Comparison of ENCODE assay signal across 14 cellular contexts in the genomic region with DNA sequence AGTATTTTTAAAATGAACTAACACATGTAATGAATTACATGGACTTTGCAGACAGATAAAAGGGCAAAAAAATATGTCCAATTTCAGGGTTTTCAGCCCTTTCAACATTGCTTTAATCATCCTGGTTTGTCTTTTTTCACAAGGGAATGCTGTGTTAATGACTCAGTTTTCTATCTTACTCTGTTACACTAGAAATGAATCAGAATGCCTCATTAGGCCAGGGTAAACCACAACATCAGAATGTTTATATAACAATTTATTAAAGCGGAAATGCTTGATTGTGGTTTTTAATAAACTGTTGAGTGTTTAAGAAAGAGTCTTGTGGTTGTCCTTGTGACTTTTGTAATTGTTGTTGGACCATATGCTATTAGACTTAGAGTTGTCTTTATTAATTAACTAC. TPM values are rescaled to one million over a fixed set of nuclear protein-coding genes. Genes with fewer than 3 reads are reported as not detected.
DNase-seq lines count a peak whose midpoint lies in the region; ATAC-seq and TF ChIP-seq lines count a peak whose summit lies in the region.
"Had no signal": no experiment of that assay in that cellular context is flagged by ENCODE, and none has a peak within 500 bp of the region (broad histone marks: within the 10 kb centered on the region; RNA-seq: fewer than 3 reads in every experiment).

No MANE protein-coding gene starts in this region.

- H3K27me3 ChIP-seq in osteoblast (ENCODE audit: insufficient read depth, low read length): no peaks in the 10 kb centered on the region

- intact Hi-C loops in OCI-LY7 (cut with micrococcal nuclease; ENCODE audit: unreplicated experiment): no loop called here

- TF ChIP-seq CTCF in osteoblast (IDR thresholded peaks at IDR 0.05; ENCODE audit: extremely low read depth, low read depth, low read length) (no peak), OCI-LY7 (conservative IDR thresholded peaks at IDR 0.05; ENCODE audit: low read length) (no peak), GM13976 (IDR thresholded peaks at IDR 0.05; ENCODE audit: borderline replicate concordance, control extremely low read depth, extremely low read depth, insufficient read depth, missing control alignments) (no peak)

- H4K20me1 ChIP-seq in osteoblast (ENCODE audit: insufficient read depth, low read length) (no peaks in the 10 kb centered on the region), OCI-LY7 (ENCODE audit: insufficient read depth, low read length) (peaks cover 4% of the 10 kb centered on the region; the same call in 1 of the 2 replicates)

- H2AFZ ChIP-seq in osteoblast (ENCODE audit: low read length): no peak overlapping the region
- no peak overlapping the region for H2AFZ ChIP-seq in OCI-LY7 (ENCODE audit: low read length)

- H3K79me2 ChIP-seq in osteoblast (ENCODE audit: insufficient read depth, low read length) (peaks cover 16% of the 10 kb centered on the region), OCI-LY7 (ENCODE audit: insufficient read depth, low read depth, low read length) (no peaks in the 10 kb centered on the region)

- H3K9me3 ChIP-seq in osteoblast (ENCODE audit: low read depth, low read length) (no peaks in the 10 kb centered on the region), OCI-LY7 (ENCODE audit: low read length) (no peaks in the 10 kb centered on the region)

- POLR2A ChIA-PET in OCI-LY7 (lab: Charles Lee): interaction anchor here (0.5 to 0.7 kb wide), 2 partner anchors 14 to 237 kb away, joined by 3 read pairs; no protein-coding TSS in a partner anchor

- H3K27ac ChIP-seq in osteoblast (ENCODE audit: low read depth, low read length) (peak overlapping the region; percentile 78), OCI-LY7 (ENCODE audit: low read depth, low read length, poor library complexity, severe bottlenecking) (no peak overlapping the region)
- H3K27ac ChIP-seq: SK-N-MC had no signal

- H3K4me1 ChIP-seq in osteoblast (ENCODE audit: insufficient read depth, low read length) (peaks cover 12% of the 10 kb centered on the region), OCI-LY7 (ENCODE audit: insufficient read depth, low read length, poor library complexity, severe bottlenecking) (no peaks in the 10 kb centered on the region)

- CTCF ChIA-PET in OCI-LY7 (lab: Charles Lee; ENCODE audit: unreplicated experiment): no interaction called here

- H3K4me3 ChIP-seq in osteoblast (ENCODE audit: insufficient read depth, low read length) (no peak overlapping the region), OCI-LY7 (ENCODE audit: low read depth, low read length, poor library complexity, severe bottlenecking) (no peak overlapping the region)
- H3K4me3 ChIP-seq: SK-N-MC had no signal

- DNase-seq in EL: peak; percentile 84
- peak; percentile 21 for DNase-seq in epidermal melanocyte (ENCODE audit: insufficient read length, low spot score)
- DNase-seq in osteoblast (ENCODE audit: insufficient read length, low spot score, missing footprints): peak; percentile 45
- DNase-seq in central memory CD4-positive, alpha-beta T cell: no peak
- DNase-seq in iPS-NIHi7 (ENCODE audit: extremely low spot score): no peak
- DNase-seq in OCI-LY7 (ENCODE audit: low spot score): no peak
- DNase-seq in GM13976 (ENCODE audit: low spot score): no peak
- DNase-seq: activated naive CD4-positive, alpha-beta T cell treated with anti-CD3 and anti-CD28 coated beads, Interleukin-2, amount 50 U/mL, for 16 hours; CD8-positive, alpha-beta T cell; left colon; naive B cell; stimulated activated naive CD4-positive, alpha-beta T cell treated with Interleukin-2 at 50 U/mL for 16 hours had no signal

- no peak overlapping the region for H3K4me2 ChIP-seq in osteoblast (ENCODE audit: insufficient read depth, low read length)
- H3K4me2 ChIP-seq in OCI-LY7 (ENCODE audit: low read length): no peak overlapping the region

- BruUV-seq in OCI-LY7 (replicated peaks; lab: Mats Ljungman, UMichigan): no TSS peak

- no peaks in the 10 kb centered on the region for H3K9me2 ChIP-seq in OCI-LY7 (ENCODE audit: insufficient read depth, low read length)

- in situ Hi-C loops in GM13976 (cut with MboI; ENCODE audit: low sequenced_read_pairs, unreplicated experiment): no loop called here

- peak; percentile 65 for ATAC-seq in SK-N-SH treated with all-trans-retinoic acid at 6 μM for 48 hours
- ATAC-seq: CD8-positive, alpha-beta T cell; left colon had no signal

- H3K36me3 ChIP-seq in osteoblast (ENCODE audit: insufficient read depth, low read length): peaks cover 71% of the 10 kb centered on the region
- peaks cover 96% of the 10 kb centered on the region for H3K36me3 ChIP-seq in OCI-LY7 (ENCODE audit: insufficient read depth, low read length)

TF ChIP-seq in SK-N-SH treated with all-trans-retinoic acid at 6 μM for 48 hours, 23 proteins besides CTCF, POLR2A, EP300 and RAD21:
- TF ChIP-seq TOX (CRISPR knock-in tag; IDR thresholded peaks at IDR 0.05; ENCODE audit: borderline replicate concordance) (0 out of 2 replicates have a peak, but pooled peaks have one; percentile 32), ZC3H10 (CRISPR knock-in tag; IDR thresholded peaks at IDR 0.05) (peak; percentile 26; the same call in 1 of the 2 replicates), CSDC2 (CRISPR knock-in tag; IDR thresholded peaks at IDR 0.05) (no peak), ARNTL (CRISPR knock-in tag; IDR thresholded peaks at IDR 0.05; ENCODE audit: borderline replicate concordance, low read depth) (no peak)
- TF ChIP-seq, protein P1, sequence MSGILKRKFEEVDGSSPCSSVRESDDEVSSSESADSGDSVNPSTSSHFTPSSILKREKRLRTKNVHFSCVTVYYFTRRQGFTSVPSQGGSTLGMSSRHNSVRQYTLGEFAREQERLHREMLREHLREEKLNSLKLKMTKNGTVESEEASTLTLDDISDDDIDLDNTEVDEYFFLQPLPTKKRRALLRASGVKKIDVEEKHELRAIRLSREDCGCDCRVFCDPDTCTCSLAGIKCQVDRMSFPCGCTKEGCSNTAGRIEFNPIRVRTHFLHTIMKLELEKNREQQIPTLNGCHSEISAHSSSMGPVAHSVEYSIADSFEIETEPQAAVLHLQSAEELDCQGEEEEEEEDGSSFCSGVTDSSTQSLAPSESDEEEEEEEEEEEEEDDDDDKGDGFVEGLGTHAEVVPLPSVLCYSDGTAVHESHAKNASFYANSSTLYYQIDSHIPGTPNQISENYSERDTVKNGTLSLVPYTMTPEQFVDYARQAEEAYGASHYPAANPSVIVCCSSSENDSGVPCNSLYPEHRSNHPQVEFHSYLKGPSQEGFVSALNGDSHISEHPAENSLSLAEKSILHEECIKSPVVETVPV (CRISPR knock-in tag; IDR thresholded peaks at IDR 0.05): no peak

RNA-seq across cellular contexts. Expression of a gene that starts 13.5 kb away (rescaled TPM):
- 16.3 and 16.5 TPM in 2 replicates for total RNA-seq in osteoblast
- total RNA-seq in OCI-LY7 (2014; rRNA removed; shearing (Covaris generic)): 11.5 and 19.8 TPM in 2 replicates
- total RNA-seq in OCI-LY7 (2022): 15.0 and 15.8 TPM in 2 replicates

Comparison
In these comparisons a context has a peak if more than half of its experiments do, and no peak if none do; other contexts are left out.
1. DNase-seq: peak in EL (single experiment), epidermal melanocyte (single experiment) and osteoblast (single experiment); none in central memory CD4-positive, alpha-beta T cell (single experiment), iPS-NIHi7 (single experiment), OCI-LY7 (single experiment) and GM13976 (single experiment).